ENCODE assay signal across 9 cellular contexts in the genomic region with DNA sequence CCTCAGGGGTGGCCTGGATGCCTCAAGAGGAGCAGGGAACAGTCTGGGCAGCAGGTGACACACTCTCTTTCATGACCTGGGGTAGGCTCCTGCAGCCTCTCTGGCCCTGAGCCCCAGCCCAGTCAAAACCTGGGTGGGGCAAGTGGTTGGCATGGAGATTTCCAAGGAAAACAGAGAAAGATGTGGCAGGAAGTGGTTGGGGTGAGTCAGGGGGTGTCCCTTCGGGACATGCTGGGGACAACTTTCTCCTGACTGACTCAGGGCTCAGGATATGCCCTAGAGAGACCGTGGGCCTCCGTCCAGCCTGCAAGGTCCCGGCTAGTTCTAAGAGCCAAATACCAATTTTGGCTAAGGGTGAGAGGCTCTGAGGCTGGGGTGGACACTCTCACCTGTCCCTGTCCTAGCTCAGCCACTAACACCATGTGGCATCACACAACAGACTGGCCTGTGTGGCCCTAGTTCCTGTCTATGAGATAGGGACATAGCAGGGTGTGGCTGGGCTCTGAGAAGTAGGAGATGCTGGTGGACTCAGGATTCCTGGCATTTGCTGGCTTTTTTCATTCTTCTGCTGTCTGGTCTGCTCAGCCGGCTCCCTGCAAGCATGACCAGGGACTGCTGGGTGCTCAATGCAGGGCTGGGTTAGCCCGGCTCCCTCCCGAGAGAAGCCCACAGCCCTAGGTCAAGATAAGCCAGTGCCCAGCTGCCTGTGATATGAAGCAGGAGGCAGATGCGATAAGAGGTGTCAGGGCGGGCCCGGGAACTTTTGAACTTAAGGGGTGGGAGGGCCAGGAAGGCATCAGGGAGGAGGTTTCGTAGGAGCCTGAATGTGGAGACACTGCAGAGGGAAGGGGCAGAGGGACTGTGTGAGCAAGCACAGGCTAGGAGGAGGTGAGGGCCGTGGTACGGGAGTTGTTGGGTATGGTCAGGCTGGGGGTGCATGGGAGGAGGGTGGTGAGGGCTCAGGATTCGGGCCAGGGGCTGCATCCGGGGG. TPM values are rescaled to one million over a fixed set of nuclear protein-coding genes. Genes with fewer than 3 reads are reported as not detected.
DNase-seq lines count a peak whose midpoint lies in the region; ATAC-seq, FAIRE-seq and TF ChIP-seq lines count a peak whose summit lies in the region.
"Had no signal": no experiment of that assay in that cellular context is flagged by ENCODE, and none has a peak within 500 bp of the region (broad histone marks: within the 10 kb centered on the region; RNA-seq: fewer than 3 reads in every experiment).

No MANE protein-coding gene starts in this region.

- H4K20me1 ChIP-seq in IMR-90 (ENCODE audit: insufficient read depth, low read length), result no peaks in the 10 kb centered on the region

- H4K5ac ChIP-seq in IMR-90 (ENCODE audit: low read depth, low read length), result no peak overlapping the region

- in situ Hi-C loops in ACHN (cut with HindIII; ENCODE audit: low pct_ligation_motif_present, low pct_unique_long_range_greater_than_20kb, low sequenced_read_pairs), result no loop called here
- in situ Hi-C loops in IMR-90 (cut with MboI; ENCODE audit: low sequenced_read_pairs), result no loop called here

- dilution Hi-C loops in IMR-90 (cut with HindIII; ENCODE audit: low sequenced_read_pairs, unreplicated experiment), result no loop called here

- TF ChIP-seq RAD21 in IMR-90 (IDR thresholded peaks at IDR 0.05; ENCODE audit: low read length), result no peak

- peak overlapping the region; percentile 82; the same call in 1 of the 2 replicates for H2BK20ac ChIP-seq in IMR-90 (ENCODE audit: low read depth, low read length)

- no peak overlapping the region for H2BK5ac ChIP-seq in IMR-90 (ENCODE audit: low read depth, low read length, poor library complexity, severe bottlenecking)
- H2BK5ac ChIP-seq in mesenchymal stem cell (ENCODE audit: low read depth, low read length, poor library complexity, severe bottlenecking), result no peak overlapping the region

- H3K23ac ChIP-seq in IMR-90 (ENCODE audit: low read depth, low read length) (peak overlapping the region; percentile 72), mesenchymal stem cell (ENCODE audit: low read length in 2 of 2) (no peak overlapping the region)

- H4K8ac ChIP-seq in IMR-90 (ENCODE audit: low read depth in 2 of 2, low read length in 2 of 2) (peak overlapping the region; percentile 59 to 71; a peak in 1 of 4 replicates), mesenchymal stem cell (ENCODE audit: low read length) (peak overlapping the region; percentile 23)

- intact Hi-C loops in IMR-90 (cut with micrococcal nuclease), result no loop called here

- H3K9me3 ChIP-seq in IMR-90 (ENCODE audit: control insufficient read depth, insufficient read depth, low read length) (no peaks in the 10 kb centered on the region), mesenchymal stem cell (ENCODE audit: control insufficient read depth, low read length) (no peaks in the 10 kb centered on the region)

- H3K4ac ChIP-seq in IMR-90 (ENCODE audit: low read depth, low read length), result peak overlapping the region; percentile 64
- peak overlapping the region in 1 of 2 experiments; percentile 42 for H3K4ac ChIP-seq in mesenchymal stem cell (ENCODE audit: low read depth in 1 of 2, low read length in 2 of 2)

- H3K9ac ChIP-seq in IMR-90 (ENCODE audit: low read depth, low read length) (no peak overlapping the region), mesenchymal stem cell (ENCODE audit: low read length) (peak overlapping the region; percentile 66)

- H2AK9ac ChIP-seq in IMR-90 (replicated peaks; ENCODE audit: low read depth, low read length, poor library complexity), result peak overlapping the region; percentile 8

- H2BK15ac ChIP-seq in IMR-90 (ENCODE audit: low read depth, low read length), result peak overlapping the region; percentile 61; the same call in 1 of the 3 replicates
- peak overlapping the region; percentile 64 for H2BK15ac ChIP-seq in mesenchymal stem cell (ENCODE audit: low read depth, poor library complexity, severe bottlenecking)

- CTCF ChIA-PET in IMR-90 (lab: Yijun Ruan, JAX), result interaction anchor here (1.5 kb wide), 1 partner anchor 24 kb away, joined by 6 read pairs; no protein-coding TSS in a partner anchor

- TF ChIP-seq CTCF in IMR-90 (conservative IDR thresholded peaks at IDR 0.05; ENCODE audit: low read depth, low read length) (no peak), cardiac fibroblast (IDR thresholded peaks at IDR 0.05; ENCODE audit: low read depth, low read length) (no peak)

- H3K14ac ChIP-seq in IMR-90 (replicated peaks; ENCODE audit: low read depth, low read length) (peak overlapping the region; percentile 48), mesenchymal stem cell (ENCODE audit: low read length in 2 of 2) (peak overlapping the region in 1 of 2 experiments; percentile 89)

- H3K56ac ChIP-seq in IMR-90 (ENCODE audit: extremely low read depth, insufficient read depth, low read length), result no peak overlapping the region

- H3K79me1 ChIP-seq in IMR-90 (ENCODE audit: low read depth in 1 of 2, low read length in 2 of 2), result no peaks in the 10 kb centered on the region
- no peaks in the 10 kb centered on the region for H3K79me1 ChIP-seq in mesenchymal stem cell (replicated peaks; ENCODE audit: low read length, poor library complexity, severe bottlenecking)

- TF ChIP-seq POLR2A in IMR-90 (IDR thresholded peaks at IDR 0.05; ENCODE audit: low read depth, low read length), result no peak

- POLR2A ChIA-PET in IMR-90 (lab: Charles Lee; ENCODE audit: unreplicated experiment), result no interaction called here

- H3K27me3 ChIP-seq in IMR-90 (ENCODE audit: control insufficient read depth, insufficient read depth, low read length) (peaks cover 3% of the 10 kb centered on the region; the same call in 1 of the 2 replicates), mesenchymal stem cell (ENCODE audit: control insufficient read depth in 1 of 2, insufficient read depth in 1 of 2, low read length in 2 of 2) (no peaks in the 10 kb centered on the region)

- H3K18ac ChIP-seq in IMR-90 (ENCODE audit: low read depth, low read length) (no peak overlapping the region), mesenchymal stem cell (ENCODE audit: low read depth in 1 of 2, low read length in 2 of 2) (peak overlapping the region; percentile 48 to 78)

- H3K9me1 ChIP-seq in IMR-90 (ENCODE audit: insufficient read depth, low read length), result peaks cover 4% of the 10 kb centered on the region; the same call in 1 of the 2 replicates

- BruUV-seq in IMR-90 (replicated peaks; lab: Mats Ljungman, UMichigan), result no TSS peak

- H3K4me1 ChIP-seq in IMR-90 (ENCODE audit: control insufficient read depth, insufficient read depth, low read length) (0 out of 2 replicates have a peak, but pooled peaks cover 2% of the 10 kb centered on the region), mesenchymal stem cell (ENCODE audit: control insufficient read depth, insufficient read depth, low read depth, low read length) (peaks cover 54% of the 10 kb centered on the region)

- H3K27ac ChIP-seq in IMR-90 (ENCODE audit: insufficient read depth, low read length) (no peak overlapping the region), mesenchymal stem cell (ENCODE audit: low read length, poor library complexity, severe bottlenecking) (no peak overlapping the region)

- H4K91ac ChIP-seq in IMR-90 (ENCODE audit: insufficient read depth, low read depth, low read length) (peak overlapping the region; percentile 38), mesenchymal stem cell (ENCODE audit: low read length) (peak overlapping the region; percentile 43)

- DNase-seq in ACHN (peak; percentile 45), IMR-90 (peak; percentile 33), cardiac fibroblast (ENCODE audit: low read depth in 2 of 2) (peak; percentile 50 to 81), mesenchymal stem cell (peak; percentile 69), NCI-H510A treated with DMSO at 0.1 percent for 48 hours (lab: John Stamatoyannopoulos, UW) (no peak), frontal cortex (ENCODE audit: low spot score in 2 of 2) (no peak)

- 72% methylated on average over 5 of the region's 15 CpGs; no CpG with 5 or more reads in 1 of the 2 experiments for WGBS in IMR-90 (ENCODE audit: extremely low coverage in 2 of 2, insufficient read length in 1 of 2), 2 experiments
- 40% methylated on average over 15 of the region's 15 CpGs for WGBS in mesenchymal stem cell

- H2AFZ ChIP-seq in IMR-90 (replicated peaks; ENCODE audit: low read length, poor library complexity), result peak overlapping the region; percentile 70
- no peak overlapping the region for H2AFZ ChIP-seq in mesenchymal stem cell (ENCODE audit: low read depth, low read length)

- no peaks in the 10 kb centered on the region for H3K36me3 ChIP-seq in IMR-90 (ENCODE audit: control insufficient read depth, insufficient read depth, low read length)
- H3K36me3 ChIP-seq in mesenchymal stem cell (ENCODE audit: control insufficient read depth in 1 of 2, insufficient read depth in 2 of 2, low read depth in 1 of 2, low read length in 2 of 2), result peaks cover 0 to 8% of the 10 kb centered on the region in 2 experiments

- H2AK5ac ChIP-seq in IMR-90 (ENCODE audit: low read depth, low read length) (peak overlapping the region; percentile 90), mesenchymal stem cell (ENCODE audit: low read length, severe bottlenecking) (peak overlapping the region; percentile 33)

- no peak overlapping the region for H3K4me3 ChIP-seq in IMR-90 (ENCODE audit: insufficient read depth, low read depth, low read length)
- H3K4me3 ChIP-seq in cardiac fibroblast (replicated peaks in 1 of 2; ENCODE audit: low read depth in 2 of 2, low read length in 2 of 2), result no peak overlapping the region
- H3K4me3 ChIP-seq in mesenchymal stem cell (ENCODE audit: insufficient read depth in 1 of 2, low read depth in 1 of 2, low read length in 2 of 2), result peak overlapping the region in 1 of 2 experiments; percentile 6

- no peak overlapping the region for H2BK12ac ChIP-seq in mesenchymal stem cell (ENCODE audit: low read length in 2 of 2)

- no peak overlapping the region for H3K4me2 ChIP-seq in IMR-90 (ENCODE audit: low read depth, low read length)
- no peak overlapping the region for H3K4me2 ChIP-seq in mesenchymal stem cell (ENCODE audit: low read length, poor library complexity, severe bottlenecking)

- no peak for FAIRE-seq in frontal cortex (lab: Jason Lieb, UNC)

- ATAC-seq in IMR-90 (ENCODE audit: low read depth) (peak; percentile 53), HG02981 (IDR thresholded peaks at IDR 0.05; ENCODE audit: unreplicated experiment) (no peak), GM18868 (IDR thresholded peaks at IDR 0.05; ENCODE audit: unreplicated experiment) (no peak)

- peak overlapping the region; percentile 82 for H2BK120ac ChIP-seq in IMR-90 (ENCODE audit: low read depth, low read length)
- no peak overlapping the region for H2BK120ac ChIP-seq in mesenchymal stem cell (ENCODE audit: low read depth, low read length)

RNA-seq across cellular contexts. Expression of a gene that starts 3.3 kb away (rescaled TPM):
- total RNA-seq in IMR-90 (2012; rRNA removed) (0.18 and 0.28 TPM in 2 replicates), frontal cortex (0.82 TPM)
- polyA plus RNA-seq in IMR-90 (2012; rRNA removed), result 0.39 and 0.55 TPM in 2 replicates
- polyA plus RNA-seq in IMR-90 (2012; cell fraction: cytosol; rRNA removed), result 0.18 and 0.30 TPM in 2 replicates
- 0.87 and 1.2 TPM in 2 replicates for polyA plus RNA-seq in IMR-90 (2012; cell fraction: nucleus; rRNA removed; ENCODE audit: low replicate concordance)
- 1.0 TPM for polyA plus RNA-seq in mesenchymal stem cell (2013, experiment 1 of 2)
- polyA plus RNA-seq in mesenchymal stem cell (2013, experiment 2 of 2), result 0.86 TPM

RNA-seq across cellular contexts. Expression of a gene that starts 48.8 kb away (rescaled TPM):
- total RNA-seq in IMR-90 (2012; rRNA removed), result not detected in 2 replicates
- polyA plus RNA-seq in IMR-90 (2012; rRNA removed), result not detected in 2 replicates
- polyA plus RNA-seq in IMR-90 (2012; cell fraction: cytosol; rRNA removed), result not detected in 2 replicates
- polyA plus RNA-seq in IMR-90 (2012; cell fraction: nucleus; rRNA removed; ENCODE audit: low replicate concordance), result not detected in 2 replicates
- polyA plus RNA-seq in mesenchymal stem cell (2013, experiment 1 of 2), result not detected
- polyA plus RNA-seq in mesenchymal stem cell (2013, experiment 2 of 2), result not detected
- not detected for total RNA-seq in frontal cortex
- total RNA-seq: neural crest cell had no signal

Comparison
In these comparisons a context has a peak if more than half of its experiments do, and no peak if none do; other contexts are left out.
1. DNase-seq: peak in ACHN (single experiment), IMR-90 (single experiment), cardiac fibroblast (2 of 2) and mesenchymal stem cell (single experiment); none in NCI-H510A treated with DMSO at 0.1 percent for 48 hours (single experiment) and frontal cortex (0 of 2).